Comparison of ENCODE assay signal across 12 cellular contexts in genomic region chr10:72083234-72084093, GRCh38. TPM values are rescaled to one million over a fixed set of nuclear protein-coding genes. Genes with fewer than 3 reads are reported as not detected.
DNase-seq lines count a peak whose midpoint lies in the region; ATAC-seq, FAIRE-seq and TF ChIP-seq lines count a peak whose summit lies in the region.
"Had no signal": no experiment of that assay in that cellular context is flagged by ENCODE, and none has a peak within 500 bp of the region (broad histone marks: within the 10 kb centered on the region; RNA-seq: fewer than 3 reads in every experiment).

No MANE protein-coding gene starts in this region.

- in situ Hi-C loops in GM12878 (cut with MboI): no loop called here

- H3K4me3 Mint-ChIP-seq in activated CD8-positive, alpha-beta memory T cell treated with anti-CD3 and anti-CD28 coated beads, Interleukin-2, amount 10 ng/mL, durations not matched to agents 7 days and 5 days: peak overlapping the region; percentile 67
- H3K4me3 Mint-ChIP-seq in T-helper 17 cell: peak overlapping the region; percentile 99

- H3K23ac ChIP-seq in trophoblast cell (ENCODE audit: low read length): no peak overlapping the region

- H3K27me3 Mint-ChIP-seq in activated CD8-positive, alpha-beta memory T cell treated with anti-CD3 and anti-CD28 coated beads, Interleukin-2, amount 10 ng/mL, durations not matched to agents 7 days and 5 days: no peaks in the 10 kb centered on the region
- H3K27me3 Mint-ChIP-seq in T-helper 17 cell: no peaks in the 10 kb centered on the region

- WGBS in GM12878 (ENCODE audit: insufficient coverage, insufficient replicate concordance, low lambda C conversion rate, missing lambda C conversion rate): 82% methylated on average over 10 of the region's 10 CpGs
- WGBS in trophoblast cell (ENCODE audit: extremely low coverage, insufficient coverage, insufficient read length): no CpG with 5 or more reads among the region's 10 CpGs

- H2BK12ac ChIP-seq in trophoblast cell (ENCODE audit: low read length): no peak overlapping the region

- H4K8ac ChIP-seq in trophoblast cell (ENCODE audit: low read depth, low read length): no peak overlapping the region

- H3K4me3 ChIP-seq in GM12878 (no peak overlapping the region), trophoblast cell (ENCODE audit: low read depth, low read length) (no peak overlapping the region)
- H3K4me3 ChIP-seq: transverse colon had no signal

- intact Hi-C loops in GM12878 (cut with micrococcal nuclease; ENCODE audit: unreplicated experiment): no loop called here

- H3K9ac ChIP-seq in GM12878 (ENCODE audit: control insufficient read depth, insufficient read depth, low read length) (no peak overlapping the region), trophoblast cell (ENCODE audit: low read length) (no peak overlapping the region)

- H3K79me2 ChIP-seq in GM12878 (ENCODE audit: control insufficient read depth, insufficient read depth, low read length): no peaks in the 10 kb centered on the region
- H3K79me2 ChIP-seq in trophoblast cell (ENCODE audit: control insufficient read depth, insufficient read depth, low read length, poor library complexity): no peaks in the 10 kb centered on the region

- no peak for TF ChIP-seq EP300 in GM12878 (IDR thresholded peaks at IDR 0.05; ENCODE audit: borderline replicate concordance in 1 of 2, control insufficient read depth in 1 of 2, low read depth in 2 of 2, low read length in 2 of 2)

- H3K4me2 ChIP-seq in GM12878 (ENCODE audit: control insufficient read depth, insufficient read depth) (no peak overlapping the region), trophoblast cell (ENCODE audit: low read length) (no peak overlapping the region)

- H3K27ac Mint-ChIP-seq in activated CD8-positive, alpha-beta memory T cell treated with anti-CD3 and anti-CD28 coated beads, Interleukin-2, amount 10 ng/mL, durations not matched to agents 7 days and 5 days: peak overlapping the region; percentile 83
- H3K27ac Mint-ChIP-seq in T-helper 17 cell: peak overlapping the region; percentile 99

- H3K36me3 ChIP-seq in GM12878 (ENCODE audit: control insufficient read depth in 2 of 2, insufficient read depth in 2 of 2, low read length in 1 of 2) (no peaks in the 10 kb centered on the region), trophoblast cell (ENCODE audit: control insufficient read depth in 1 of 2, insufficient read depth in 2 of 2, low read length in 2 of 2) (no peaks in the 10 kb centered on the region)
- H3K36me3 ChIP-seq: transverse colon had no signal

- no peak overlapping the region for H4K91ac ChIP-seq in trophoblast cell (ENCODE audit: low read depth, low read length)

- no peak for TF ChIP-seq RAD21 in GM12878 (IDR thresholded peaks at IDR 0.05; ENCODE audit: insufficient read depth, low read depth, low read length)

- peaks cover 17% of the 10 kb centered on the region for H3K36me3 Mint-ChIP-seq in activated CD8-positive, alpha-beta memory T cell treated with anti-CD3 and anti-CD28 coated beads, Interleukin-2, amount 10 ng/mL, durations not matched to agents 7 days and 5 days
- peaks cover 14% of the 10 kb centered on the region for H3K36me3 Mint-ChIP-seq in T-helper 17 cell (ENCODE audit: low read depth)

- SMC1A ChIA-PET in GM12878 (lab: Charles Lee; ENCODE audit: uncharacterized antibody, unreplicated experiment): no interaction called here

- peak; percentile 13 for FAIRE-seq in GM12878 (lab: Jason Lieb, UNC)
- FAIRE-seq: GM18507 had no signal

- DNase-seq in activated CD8-positive, alpha-beta memory T cell treated with anti-CD3 and anti-CD28 coated beads, Interleukin-2, amount 10 ng/mL, durations not matched to agents 7 days and 5 days: no peak
- DNase-seq in activated CD8-positive, alpha-beta memory T cell treated with anti-CD3 and anti-CD28 coated beads for 24 hours: no peak
- DNase-seq in T-helper 17 cell (peak in 1 of 3 donors; percentile 58), GM12878 (ENCODE audit: low read depth, low spot score) (no peak), trophoblast cell (no peak), NCI-H128 (lab: John Stamatoyannopoulos, UW; ENCODE audit: unreplicated experiment) (no peak), iPS-NIHi7 (ENCODE audit: extremely low spot score) (no peak)
- DNase-seq: NCI-H524 treated with DMSO at 0.1 percent for 48 hours, transverse colon had no signal

- H3K4ac ChIP-seq in trophoblast cell (ENCODE audit: low read depth, low read length): no peak overlapping the region

- H2AFZ ChIP-seq in GM12878 (ENCODE audit: control insufficient read depth, low read depth, low read length) (no peak overlapping the region), trophoblast cell (ENCODE audit: insufficient read depth, low read length, poor library complexity) (no peak overlapping the region)

- RAD21 ChIA-PET in GM12878 (lab: Charles Lee; ENCODE audit: unreplicated experiment): no interaction called here

- no peak overlapping the region for H2BK120ac ChIP-seq in trophoblast cell (ENCODE audit: insufficient read depth, low read length, poor library complexity)

- BruUV-seq in GM12878 (replicated peaks; lab: Mats Ljungman, UMichigan): no TSS peak

- no peaks in the 10 kb centered on the region for H3K9me3 Mint-ChIP-seq in activated CD8-positive, alpha-beta memory T cell treated with anti-CD3 and anti-CD28 coated beads, Interleukin-2, amount 10 ng/mL, durations not matched to agents 7 days and 5 days (ENCODE audit: low read depth)

- H3K79me1 ChIP-seq in trophoblast cell (ENCODE audit: low read length): no peaks in the 10 kb centered on the region

- H3K14ac ChIP-seq in trophoblast cell (ENCODE audit: low read length): no peak overlapping the region

- POLR2A ChIA-PET in GM12878 (lab: Charles Lee): no interaction called here

- H4K20me1 ChIP-seq in GM12878 (ENCODE audit: control insufficient read depth, insufficient read depth): no peaks in the 10 kb centered on the region

- peaks cover 74% of the 10 kb centered on the region for H3K4me1 Mint-ChIP-seq in activated CD8-positive, alpha-beta memory T cell treated with anti-CD3 and anti-CD28 coated beads, Interleukin-2, amount 10 ng/mL, durations not matched to agents 7 days and 5 days
- peaks cover 76% of the 10 kb centered on the region for H3K4me1 Mint-ChIP-seq in T-helper 17 cell

- H4K12ac ChIP-seq in trophoblast cell (ENCODE audit: low read depth, low read length): peak overlapping the region; percentile 5

- H3K9me3 ChIP-seq in T-helper 17 cell (ENCODE audit: control insufficient read depth, low read length, poor library complexity, severe bottlenecking) (no peaks in the 10 kb centered on the region), GM12878 (replicated peaks; ENCODE audit: control insufficient read depth, insufficient read depth, low read length) (no peaks in the 10 kb centered on the region), trophoblast cell (ENCODE audit: insufficient read depth, low read depth, low read length) (peaks cover 2% of the 10 kb centered on the region)
- H3K9me3 ChIP-seq: transverse colon had no signal

- no peak overlapping the region for H3K27ac ChIP-seq in GM12878 (ENCODE audit: control insufficient read depth, insufficient read depth)
- no peak overlapping the region for H3K27ac ChIP-seq in trophoblast cell (ENCODE audit: low read depth, low read length)
- H3K27ac ChIP-seq: transverse colon had no signal

- H2AK5ac ChIP-seq in trophoblast cell (ENCODE audit: low read length): no peak overlapping the region

- H2BK5ac ChIP-seq in trophoblast cell (ENCODE audit: low read depth, low read length, poor library complexity): no peak overlapping the region

- no peak for TF ChIP-seq POLR2A in GM12878 (IDR thresholded peaks at IDR 0.05; ENCODE audit: low read depth, low read length)
- no peak for TF ChIP-seq POLR2A in GM18505 (IDR thresholded peaks at IDR 0.05; ENCODE audit: borderline replicate concordance, extremely low read depth, insufficient read depth, insufficient read length)

- H3K27me3 ChIP-seq in GM12878 (replicated peaks in 1 of 2; ENCODE audit: control insufficient read depth in 2 of 2, insufficient read depth in 2 of 2, low read length in 1 of 2) (peaks cover 11 to 12% of the 10 kb centered on the region in 2 experiments), trophoblast cell (ENCODE audit: insufficient read depth, low read length) (peaks cover 24% of the 10 kb centered on the region)

- CTCF ChIA-PET in activated CD8-positive, alpha-beta memory T cell treated with anti-CD3 and anti-CD28 coated beads, Interleukin-2, amount 10 ng/mL, durations not matched to agents 7 days and 5 days (lab: Charles Lee): interaction anchor here (1.0 to 2.9 kb wide), 4 partner anchors 35 to 253 kb away, joined by 3 to 17 read pairs (median 4); no protein-coding TSS in a partner anchor
- CTCF ChIA-PET in GM12878 (lab: Yijun Ruan, JAX): interaction anchor here (0.6 to 0.7 kb wide), 2 partner anchors 12 to 138 kb away, joined by 3 read pairs; no protein-coding TSS in a partner anchor

- TF ChIP-seq CTCF in GM12878 (IDR thresholded peaks at IDR 0.05 in 2 of 3, conservative IDR thresholded peaks at IDR 0.05 in 1 of 3; ENCODE audit: control insufficient read depth in 2 of 3, extremely low read depth in 1 of 3, insufficient read depth in 1 of 3, low read depth in 3 of 3, low read length in 3 of 3): no peak

- peak; percentile 4 for ATAC-seq in activated CD8-positive, alpha-beta memory T cell treated with anti-CD3 and anti-CD28 coated beads, Interleukin-2, amount 10 ng/mL, durations not matched to agents 7 days and 5 days
- ATAC-seq in T-helper 17 cell: peak; percentile 54
- ATAC-seq in GM12878: no peak
- no peak for ATAC-seq in GM18505 (IDR thresholded peaks at IDR 0.05; ENCODE audit: unreplicated experiment)
- ATAC-seq: HCT116 had no signal

- H3K4me1 ChIP-seq in GM12878 (ENCODE audit: control insufficient read depth, insufficient read depth, low read length) (peaks cover 15% of the 10 kb centered on the region), trophoblast cell (ENCODE audit: control insufficient read depth in 1 of 2, insufficient read depth in 2 of 2, low read length in 2 of 2) (peaks cover 13 to 14% of the 10 kb centered on the region in 2 experiments)

- H3K18ac ChIP-seq in trophoblast cell (ENCODE audit: low read length): no peak overlapping the region

RNA-seq across cellular contexts. Expression of gene SPOCK2, which starts 4.9 kb away (rescaled TPM):
- total RNA-seq in activated CD8-positive, alpha-beta memory T cell treated with anti-CD3 and anti-CD28 coated beads, Interleukin-2, amount 10 ng/mL, durations not matched to agents 7 days and 5 days: 100 to 1,000 TPM in 1 of 2 experiments, 10 to 100 TPM in 1; 51.9 to 127 TPM
- total RNA-seq in T-helper 17 cell: 100 to 1,000 TPM; 603 to 772 TPM
- total RNA-seq in GM12878 (2013; cell fraction: nucleolus; rRNA removed): 1.5 and 2.0 TPM in 2 replicates
- total RNA-seq in GM12878 (2014; rRNA removed): 0.40 and 0.65 TPM in 2 replicates
- total RNA-seq in GM12878 (2014; rRNA removed; fragmentation: Illumina TruSeq; extraction: Trizol): 0.28 and 0.31 TPM in 2 replicates
- total RNA-seq in GM12878 (2021): 1.3 and 1.5 TPM in 2 replicates
- polyA plus RNA-seq in GM12878 (2011; ENCODE audit: low read depth): 0.35 TPM
- 0.53 and 0.83 TPM in 2 replicates for polyA plus RNA-seq in GM12878 (2011; rRNA removed)
- polyA plus RNA-seq in GM12878 (2011; cell fraction: cytosol; rRNA removed): 1.4 and 1.7 TPM in 2 replicates
- polyA plus RNA-seq in GM12878 (2011; cell fraction: nucleus; rRNA removed): 1.5 and 1.8 TPM in 2 replicates
- 0.41 TPM in 2 replicates for polyA plus RNA-seq in GM12878 (2012)
- polyA plus RNA-seq in GM12878 (2014; fragmentation: Illumina TruSeq; extraction: Trizol): 0.06 and 0.47 TPM in 2 replicates
- polyA plus RNA-seq in GM12878 (2014; fragmentation: Nextera tagmentation; extraction: Ambion mirVana): under 1 TPM; 0.02 TPM
- polyA plus RNA-seq in GM12878 (2014; rRNA removed): 0.76 and 0.96 TPM in 2 replicates
- polyA plus RNA-seq in GM12878 (2016; fragmentation: Nextera tagmentation; extraction: Ambion mirVana): under 1 TPM; 0.69 to 0.74 TPM
- polyA minus RNA-seq in GM12878 (2011; rRNA and poly(A)+ RNA removed): 1.3 and 2.2 TPM in 2 replicates
- polyA minus RNA-seq in GM12878 (2011; cell fraction: cytosol; rRNA and poly(A)+ RNA removed): 0.52 and 1.3 TPM in 2 replicates
- polyA minus RNA-seq in GM12878 (2011; cell fraction: nucleus; rRNA and poly(A)+ RNA removed): 1.2 and 2.4 TPM in 2 replicates
- 0.49 and 0.52 TPM in 2 replicates for polyA plus RNA-seq in trophoblast cell (2013)

Comparison
In these comparisons a context has a peak if more than half of its experiments do, and no peak if none do; other contexts are left out.
1. ATAC-seq: peak in activated CD8-positive, alpha-beta memory T cell treated with anti-CD3 and anti-CD28 coated beads, Interleukin-2, amount 10 ng/mL, durations not matched to agents 7 days and 5 days (single experiment) and T-helper 17 cell (single experiment); none in GM12878 (single experiment) and GM18505 (single experiment).
2. RNA of gene SPOCK2, which starts 4.9 kb away (total RNA-seq): 603 to 772 TPM in T-helper 17 cell and 51.9 to 127 TPM in activated CD8-positive, alpha-beta memory T cell treated with anti-CD3 and anti-CD28 coated beads, Interleukin-2, amount 10 ng/mL, durations not matched to agents 7 days and 5 days; 0.28 to 2.0 TPM in GM12878; every median in the first group is over 10 times any median in the second.